ENCODE assay signal across 1 cellular context in the genomic region with DNA sequence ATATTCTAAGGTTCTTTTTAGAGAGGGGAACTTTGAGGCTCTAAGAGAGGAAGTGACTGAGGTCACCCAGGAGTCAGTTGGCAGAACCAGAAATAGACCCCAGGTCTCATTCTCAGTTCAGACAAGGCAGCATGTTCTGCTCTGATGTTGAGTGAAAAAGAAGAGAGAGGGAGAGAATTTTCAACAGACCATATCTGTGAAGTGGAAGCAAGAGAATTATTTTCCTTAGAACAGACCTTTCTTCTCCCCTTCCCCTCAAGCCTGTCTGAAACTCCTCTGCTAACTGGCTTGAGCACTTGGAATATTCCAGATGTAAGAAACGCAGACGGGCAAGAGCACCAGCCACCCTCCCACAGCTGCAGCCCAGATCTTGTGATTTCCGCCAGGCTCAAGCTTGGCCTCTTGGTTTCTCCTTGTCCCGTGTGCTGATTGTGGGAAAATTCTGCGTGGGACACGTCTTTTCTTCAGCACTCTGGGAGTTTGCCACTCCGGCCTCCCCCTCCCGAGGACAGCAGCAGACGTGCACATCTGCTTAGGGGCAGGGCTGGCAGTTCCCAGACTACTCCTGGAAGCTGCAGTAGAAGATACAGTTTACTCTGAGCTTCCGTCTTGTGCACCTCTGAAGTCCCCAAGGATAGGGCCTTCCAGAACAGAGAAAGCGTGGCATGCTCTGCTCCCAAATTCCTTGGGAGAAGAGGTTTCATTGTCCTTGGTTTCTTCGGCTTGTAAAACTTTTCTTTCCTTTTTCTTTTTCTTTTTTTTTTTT.
TF ChIP-seq lines count a peak whose summit lies in the region.

No MANE protein-coding gene starts in this region.

TF ChIP-seq in HepG2, 621 proteins besides CTCF, POLR2A, EP300 and RAD21 (continued from another document):
- TF ChIP-seq MXD1 (CRISPR knock-in tag; IDR thresholded peaks at IDR 0.05) (no peak), ZC3H4 (CRISPR knock-in tag; IDR thresholded peaks at IDR 0.05; ENCODE audit: borderline replicate concordance) (no peak), MIER2 (CRISPR knock-in tag; IDR thresholded peaks at IDR 0.05) (no peak), ZNF800 (CRISPR knock-in tag; IDR thresholded peaks at IDR 0.05) (no peak), NFE2L1 (CRISPR knock-in tag; IDR thresholded peaks at IDR 0.05; ENCODE audit: borderline replicate concordance) (no peak), PPARG (CRISPR knock-in tag; conservative IDR thresholded peaks at IDR 0.05) (no peak)
